Comparison of ENCODE assay signal across 1 cellular context in the genomic region with DNA sequence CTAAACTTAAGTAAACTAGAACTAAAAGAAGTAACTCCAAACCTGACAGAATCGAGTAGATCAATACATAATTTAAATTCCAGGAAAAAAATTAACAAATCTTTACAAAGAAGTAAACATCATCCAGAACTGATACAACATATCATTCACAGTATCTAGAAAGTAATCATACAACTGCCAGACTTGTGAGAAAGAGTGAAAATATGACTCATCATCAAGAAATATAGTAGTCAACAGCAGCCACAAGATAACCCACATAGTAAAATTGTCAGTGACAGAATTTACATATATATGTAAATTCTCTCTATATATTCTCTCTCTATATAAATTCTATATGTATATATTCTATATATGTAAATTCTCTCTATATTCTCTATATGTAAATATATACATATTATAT.
TF ChIP-seq lines count a peak whose summit lies in the region.

No MANE protein-coding gene starts in this region.

TF ChIP-seq in WTC11, 78 proteins besides CTCF, POLR2A, EP300 and RAD21 (continued from another document):
- TF ChIP-seq, protein P1, sequence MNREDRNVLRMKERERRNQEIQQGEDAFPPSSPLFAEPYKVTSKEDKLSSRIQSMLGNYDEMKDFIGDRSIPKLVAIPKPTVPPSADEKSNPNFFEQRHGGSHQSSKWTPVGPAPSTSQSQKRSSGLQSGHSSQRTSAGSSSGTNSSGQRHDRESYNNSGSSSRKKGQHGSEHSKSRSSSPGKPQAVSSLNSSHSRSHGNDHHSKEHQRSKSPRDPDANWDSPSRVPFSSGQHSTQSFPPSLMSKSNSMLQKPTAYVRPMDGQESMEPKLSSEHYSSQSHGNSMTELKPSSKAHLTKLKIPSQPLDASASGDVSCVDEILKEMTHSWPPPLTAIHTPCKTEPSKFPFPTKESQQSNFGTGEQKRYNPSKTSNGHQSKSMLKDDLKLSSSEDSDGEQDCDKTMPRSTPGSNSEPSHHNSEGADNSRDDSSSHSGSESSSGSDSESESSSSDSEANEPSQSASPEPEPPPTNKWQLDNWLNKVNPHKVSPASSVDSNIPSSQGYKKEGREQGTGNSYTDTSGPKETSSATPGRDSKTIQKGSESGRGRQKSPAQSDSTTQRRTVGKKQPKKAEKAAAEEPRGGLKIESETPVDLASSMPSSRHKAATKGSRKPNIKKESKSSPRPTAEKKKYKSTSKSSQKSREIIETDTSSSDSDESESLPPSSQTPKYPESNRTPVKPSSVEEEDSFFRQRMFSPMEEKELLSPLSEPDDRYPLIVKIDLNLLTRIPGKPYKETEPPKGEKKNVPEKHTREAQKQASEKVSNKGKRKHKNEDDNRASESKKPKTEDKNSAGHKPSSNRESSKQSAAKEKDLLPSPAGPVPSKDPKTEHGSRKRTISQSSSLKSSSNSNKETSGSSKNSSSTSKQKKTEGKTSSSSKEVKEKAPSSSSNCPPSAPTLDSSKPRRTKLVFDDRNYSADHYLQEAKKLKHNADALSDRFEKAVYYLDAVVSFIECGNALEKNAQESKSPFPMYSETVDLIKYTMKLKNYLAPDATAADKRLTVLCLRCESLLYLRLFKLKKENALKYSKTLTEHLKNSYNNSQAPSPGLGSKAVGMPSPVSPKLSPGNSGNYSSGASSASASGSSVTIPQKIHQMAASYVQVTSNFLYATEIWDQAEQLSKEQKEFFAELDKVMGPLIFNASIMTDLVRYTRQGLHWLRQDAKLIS (CRISPR knock-in tag; IDR thresholded peaks at IDR 0.05; ENCODE audit: borderline replicate concordance) = no peak
- TF ChIP-seq ETV6 (CRISPR knock-in tag; IDR thresholded peaks at IDR 0.05) = no peak
- TF ChIP-seq NR3C1 (CRISPR knock-in tag; conservative IDR thresholded peaks at IDR 0.05; ENCODE audit: low read depth) = no peak
- TF ChIP-seq FOXK1 (CRISPR knock-in tag; IDR thresholded peaks at IDR 0.05) = no peak
- no peak for TF ChIP-seq ZNF512 (CRISPR knock-in tag; IDR thresholded peaks at IDR 0.05; ENCODE audit: borderline replicate concordance)
- TF ChIP-seq E2F5 (CRISPR knock-in tag; IDR thresholded peaks at IDR 0.05) = no peak
- TF ChIP-seq NFATC4 (CRISPR knock-in tag; IDR thresholded peaks at IDR 0.05) = no peak
- no peak for TF ChIP-seq ATF2 (CRISPR knock-in tag; IDR thresholded peaks at IDR 0.05; ENCODE audit: borderline replicate concordance, low read depth)
- no peak for TF ChIP-seq SP1 (CRISPR knock-in tag; conservative IDR thresholded peaks at IDR 0.05)
- TF ChIP-seq TEAD4 (CRISPR knock-in tag; IDR thresholded peaks at IDR 0.05) = no peak
- TF ChIP-seq TCF7 (CRISPR knock-in tag; IDR thresholded peaks at IDR 0.05; ENCODE audit: low read depth) = no peak
